In genomic region chr6:44475779-44476434, GRCh38 we compare ENCODE assay signal across 1 cellular context.
A peak's percentile ranks its signal among the peaks of the same experiment; 100 is the strongest.
TF ChIP-seq lines count a peak whose summit lies in the region.

No MANE protein-coding gene starts in this region.

TF ChIP-seq in HepG2, 621 proteins besides CTCF, POLR2A, EP300 and RAD21 (continued from another document and continues in another):
- TF ChIP-seq ATF5 (CRISPR knock-in tag; IDR thresholded peaks at IDR 0.05; ENCODE audit: low read depth), result no peak
- TF ChIP-seq, protein P1, sequence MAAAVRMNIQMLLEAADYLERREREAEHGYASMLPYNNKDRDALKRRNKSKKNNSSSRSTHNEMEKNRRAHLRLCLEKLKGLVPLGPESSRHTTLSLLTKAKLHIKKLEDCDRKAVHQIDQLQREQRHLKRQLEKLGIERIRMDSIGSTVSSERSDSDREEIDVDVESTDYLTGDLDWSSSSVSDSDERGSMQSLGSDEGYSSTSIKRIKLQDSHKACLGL (CRISPR knock-in tag; IDR thresholded peaks at IDR 0.05), result no peak; the same call in 1 of the 2 replicates
- TF ChIP-seq, protein P2, sequence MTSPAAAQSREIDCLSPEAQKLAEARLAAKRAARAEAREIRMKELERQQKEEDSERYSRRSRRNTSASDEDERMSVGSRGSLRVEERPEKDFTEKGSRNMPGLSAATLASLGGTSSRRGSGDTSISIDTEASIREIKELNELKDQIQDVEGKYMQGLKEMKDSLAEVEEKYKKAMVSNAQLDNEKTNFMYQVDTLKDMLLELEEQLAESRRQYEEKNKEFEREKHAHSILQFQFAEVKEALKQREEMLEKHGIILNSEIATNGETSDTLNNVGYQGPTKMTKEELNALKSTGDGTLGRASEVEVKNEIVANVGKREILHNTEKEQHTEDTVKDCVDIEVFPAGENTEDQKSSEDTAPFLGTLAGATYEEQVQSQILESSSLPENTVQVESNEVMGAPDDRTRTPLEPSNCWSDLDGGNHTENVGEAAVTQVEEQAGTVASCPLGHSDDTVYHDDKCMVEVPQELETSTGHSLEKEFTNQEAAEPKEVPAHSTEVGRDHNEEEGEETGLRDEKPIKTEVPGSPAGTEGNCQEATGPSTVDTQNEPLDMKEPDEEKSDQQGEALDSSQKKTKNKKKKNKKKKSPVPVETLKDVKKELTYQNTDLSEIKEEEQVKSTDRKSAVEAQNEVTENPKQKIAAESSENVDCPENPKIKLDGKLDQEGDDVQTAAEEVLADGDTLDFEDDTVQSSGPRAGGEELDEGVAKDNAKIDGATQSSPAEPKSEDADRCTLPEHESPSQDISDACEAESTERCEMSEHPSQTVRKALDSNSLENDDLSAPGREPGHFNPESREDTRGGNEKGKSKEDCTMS (CRISPR knock-in tag; conservative IDR thresholded peaks at IDR 0.05), result no peak
- TF ChIP-seq HIC2 (CRISPR knock-in tag; IDR thresholded peaks at IDR 0.05; ENCODE audit: low read depth), result no peak; the same call in 1 of the 2 replicates
- no peak for TF ChIP-seq ZNF775 (CRISPR knock-in tag; IDR thresholded peaks at IDR 0.05; ENCODE audit: borderline replicate concordance)
- TF ChIP-seq, protein P3, sequence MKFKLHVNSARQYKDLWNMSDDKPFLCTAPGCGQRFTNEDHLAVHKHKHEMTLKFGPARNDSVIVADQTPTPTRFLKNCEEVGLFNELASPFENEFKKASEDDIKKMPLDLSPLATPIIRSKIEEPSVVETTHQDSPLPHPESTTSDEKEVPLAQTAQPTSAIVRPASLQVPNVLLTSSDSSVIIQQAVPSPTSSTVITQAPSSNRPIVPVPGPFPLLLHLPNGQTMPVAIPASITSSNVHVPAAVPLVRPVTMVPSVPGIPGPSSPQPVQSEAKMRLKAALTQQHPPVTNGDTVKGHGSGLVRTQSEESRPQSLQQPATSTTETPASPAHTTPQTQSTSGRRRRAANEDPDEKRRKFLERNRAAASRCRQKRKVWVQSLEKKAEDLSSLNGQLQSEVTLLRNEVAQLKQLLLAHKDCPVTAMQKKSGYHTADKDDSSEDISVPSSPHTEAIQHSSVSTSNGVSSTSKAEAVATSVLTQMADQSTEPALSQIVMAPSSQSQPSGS (CRISPR knock-in tag; IDR thresholded peaks at IDR 0.05), result peak; percentile 61; the same call in 1 of the 2 replicates
- TF ChIP-seq FOXM1 (CRISPR knock-in tag; IDR thresholded peaks at IDR 0.05), result no peak
- no peak for TF ChIP-seq RBM22 (optimal IDR thresholded peaks at IDR 0.05; ENCODE audit: low read length)
- TF ChIP-seq PITX1 (CRISPR knock-in tag; IDR thresholded peaks at IDR 0.05), result no peak
- peak; percentile 28; the same call in 1 of the 2 replicates for TF ChIP-seq TARDBP (CRISPR knock-in tag; IDR thresholded peaks at IDR 0.05)
- peak; percentile 62 for TF ChIP-seq KDM5B (CRISPR knock-in tag; IDR thresholded peaks at IDR 0.05; ENCODE audit: borderline replicate concordance)
- 0 out of 2 replicates have a peak, but pooled peaks have one; percentile 48 for TF ChIP-seq ATF7-NPFF (CRISPR knock-in tag; IDR thresholded peaks at IDR 0.05; ENCODE audit: low read depth)
- TF ChIP-seq ZNF598 (CRISPR knock-in tag; IDR thresholded peaks at IDR 0.05; ENCODE audit: borderline replicate concordance), result peak; percentile 74; the same call in 1 of the 2 replicates
- no peak for TF ChIP-seq ZSCAN31 (CRISPR knock-in tag; IDR thresholded peaks at IDR 0.05; ENCODE audit: low read depth)
- TF ChIP-seq HCFC1 (IDR thresholded peaks at IDR 0.05; ENCODE audit: low read depth, low read length), result no peak
- 0 out of 2 replicates have a peak, but pooled peaks have one; percentile 39 for TF ChIP-seq SALL2 (CRISPR knock-in tag; IDR thresholded peaks at IDR 0.05)
- 0 out of 2 replicates have a peak, but pooled peaks have one; percentile 4 for TF ChIP-seq RARA (CRISPR knock-in tag; IDR thresholded peaks at IDR 0.05)
- TF ChIP-seq, protein P4, sequence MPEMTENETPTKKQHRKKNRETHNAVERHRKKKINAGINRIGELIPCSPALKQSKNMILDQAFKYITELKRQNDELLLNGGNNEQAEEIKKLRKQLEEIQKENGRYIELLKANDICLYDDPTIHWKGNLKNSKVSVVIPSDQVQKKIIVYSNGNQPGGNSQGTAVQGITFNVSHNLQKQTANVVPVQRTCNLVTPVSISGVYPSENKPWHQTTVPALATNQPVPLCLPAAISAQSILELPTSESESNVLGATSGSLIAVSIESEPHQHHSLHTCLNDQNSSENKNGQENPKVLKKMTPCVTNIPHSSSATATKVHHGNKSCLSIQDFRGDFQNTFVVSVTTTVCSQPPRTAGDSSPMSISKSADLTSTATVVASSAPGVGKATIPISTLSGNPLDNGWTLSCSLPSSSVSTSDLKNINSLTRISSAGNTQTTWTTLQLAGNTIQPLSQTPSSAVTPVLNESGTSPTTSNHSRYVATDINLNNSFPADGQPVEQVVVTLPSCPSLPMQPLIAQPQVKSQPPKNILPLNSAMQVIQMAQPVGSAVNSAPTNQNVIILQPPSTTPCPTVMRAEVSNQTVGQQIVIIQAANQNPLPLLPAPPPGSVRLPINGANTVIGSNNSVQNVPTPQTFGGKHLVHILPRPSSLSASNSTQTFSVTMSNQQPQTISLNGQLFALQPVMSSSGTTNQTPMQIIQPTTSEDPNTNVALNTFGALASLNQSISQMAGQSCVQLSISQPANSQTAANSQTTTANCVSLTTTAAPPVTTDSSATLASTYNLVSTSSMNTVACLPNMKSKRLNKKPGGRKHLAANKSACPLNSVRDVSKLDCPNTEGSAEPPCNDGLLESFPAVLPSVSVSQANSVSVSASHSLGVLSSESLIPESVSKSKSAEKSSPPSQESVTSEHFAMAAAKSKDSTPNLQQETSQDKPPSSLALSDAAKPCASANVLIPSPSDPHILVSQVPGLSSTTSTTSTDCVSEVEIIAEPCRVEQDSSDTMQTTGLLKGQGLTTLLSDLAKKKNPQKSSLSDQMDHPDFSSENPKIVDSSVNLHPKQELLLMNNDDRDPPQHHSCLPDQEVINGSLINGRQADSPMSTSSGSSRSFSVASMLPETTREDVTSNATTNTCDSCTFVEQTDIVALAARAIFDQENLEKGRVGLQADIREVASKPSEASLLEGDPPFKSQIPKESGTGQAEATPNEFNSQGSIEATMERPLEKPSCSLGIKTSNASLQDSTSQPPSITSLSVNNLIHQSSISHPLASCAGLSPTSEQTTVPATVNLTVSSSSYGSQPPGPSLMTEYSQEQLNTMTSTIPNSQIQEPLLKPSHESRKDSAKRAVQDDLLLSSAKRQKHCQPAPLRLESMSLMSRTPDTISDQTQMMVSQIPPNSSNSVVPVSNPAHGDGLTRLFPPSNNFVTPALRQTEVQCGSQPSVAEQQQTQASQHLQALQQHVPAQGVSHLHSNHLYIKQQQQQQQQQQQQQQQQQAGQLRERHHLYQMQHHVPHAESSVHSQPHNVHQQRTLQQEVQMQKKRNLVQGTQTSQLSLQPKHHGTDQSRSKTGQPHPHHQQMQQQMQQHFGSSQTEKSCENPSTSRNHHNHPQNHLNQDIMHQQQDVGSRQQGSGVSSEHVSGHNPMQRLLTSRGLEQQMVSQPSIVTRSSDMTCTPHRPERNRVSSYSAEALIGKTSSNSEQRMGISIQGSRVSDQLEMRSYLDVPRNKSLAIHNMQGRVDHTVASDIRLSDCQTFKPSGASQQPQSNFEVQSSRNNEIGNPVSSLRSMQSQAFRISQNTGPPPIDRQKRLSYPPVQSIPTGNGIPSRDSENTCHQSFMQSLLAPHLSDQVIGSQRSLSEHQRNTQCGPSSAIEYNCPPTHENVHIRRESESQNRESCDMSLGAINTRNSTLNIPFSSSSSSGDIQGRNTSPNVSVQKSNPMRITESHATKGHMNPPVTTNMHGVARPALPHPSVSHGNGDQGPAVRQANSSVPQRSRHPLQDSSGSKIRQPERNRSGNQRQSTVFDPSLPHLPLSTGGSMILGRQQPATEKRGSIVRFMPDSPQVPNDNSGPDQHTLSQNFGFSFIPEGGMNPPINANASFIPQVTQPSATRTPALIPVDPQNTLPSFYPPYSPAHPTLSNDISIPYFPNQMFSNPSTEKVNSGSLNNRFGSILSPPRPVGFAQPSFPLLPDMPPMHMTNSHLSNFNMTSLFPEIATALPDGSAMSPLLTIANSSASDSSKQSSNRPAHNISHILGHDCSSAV (CRISPR knock-in tag; IDR thresholded peaks at IDR 0.05; ENCODE audit: borderline replicate concordance), result no peak
- peak; percentile 42; the same call in 1 of the 2 replicates for TF ChIP-seq CEBPG (CRISPR knock-in tag; IDR thresholded peaks at IDR 0.05)
- no peak for TF ChIP-seq SP1 (IDR thresholded peaks at IDR 0.05)
- TF ChIP-seq SP1 (CRISPR knock-in tag; IDR thresholded peaks at IDR 0.05), result no peak
- TF ChIP-seq HDAC1 (CRISPR knock-in tag; IDR thresholded peaks at IDR 0.05), result no peak
- no peak for TF ChIP-seq ZNF160 (CRISPR knock-in tag; IDR thresholded peaks at IDR 0.05)
- TF ChIP-seq PCBP1 (IDR thresholded peaks at IDR 0.05; ENCODE audit: borderline replicate concordance, low read depth, low read length), result no peak
- TF ChIP-seq DMAP1 (CRISPR knock-in tag; IDR thresholded peaks at IDR 0.05), result no peak
- 0 out of 2 replicates have a peak, but pooled peaks have one; percentile 35 for TF ChIP-seq TBX2 (CRISPR knock-in tag; IDR thresholded peaks at IDR 0.05; ENCODE audit: borderline replicate concordance)
- no peak for TF ChIP-seq ZNF430 (CRISPR knock-in tag; IDR thresholded peaks at IDR 0.05)
- no peak for TF ChIP-seq ZMYM2 (CRISPR knock-in tag; IDR thresholded peaks at IDR 0.05)
- TF ChIP-seq MTA1 (CRISPR knock-in tag; IDR thresholded peaks at IDR 0.05; ENCODE audit: borderline replicate concordance), result peak; percentile 83; the same call in 1 of the 2 replicates
- no peak for TF ChIP-seq NFE2L2 (IDR thresholded peaks at IDR 0.05; ENCODE audit: low read length)
- no peak for TF ChIP-seq RFX5 (IDR thresholded peaks at IDR 0.05; ENCODE audit: low read depth, low read length)
- TF ChIP-seq ZNF644 (CRISPR knock-in tag; IDR thresholded peaks at IDR 0.05; ENCODE audit: low read depth), result no peak
- no peak for TF ChIP-seq JUND (CRISPR knock-in tag; IDR thresholded peaks at IDR 0.05)
- no peak for TF ChIP-seq ZNF282 (IDR thresholded peaks at IDR 0.05; ENCODE audit: partially characterized antibody)
- TF ChIP-seq ARNT2 (CRISPR knock-in tag; IDR thresholded peaks at IDR 0.05; ENCODE audit: low read depth), result no peak
- TF ChIP-seq POLR2G (IDR thresholded peaks at IDR 0.05; ENCODE audit: low read depth, low read length), result no peak
- 0 out of 2 replicates have a peak, but pooled peaks have one; percentile 13 for TF ChIP-seq ZNF12 (CRISPR knock-in tag; IDR thresholded peaks at IDR 0.05)
- peak; percentile 84; the same call in 1 of the 2 replicates for TF ChIP-seq ZNF225 (CRISPR knock-in tag; IDR thresholded peaks at IDR 0.05)
- TF ChIP-seq U2AF1 (optimal IDR thresholded peaks at IDR 0.05; ENCODE audit: low read depth, low read length), result peak; percentile 68
- peak; percentile 81 for TF ChIP-seq FOXC1 (CRISPR knock-in tag; IDR thresholded peaks at IDR 0.05; ENCODE audit: borderline replicate concordance)
- no peak for TF ChIP-seq NFE2 (CRISPR knock-in tag; IDR thresholded peaks at IDR 0.05)
- TF ChIP-seq ZBTB46 (CRISPR knock-in tag; IDR thresholded peaks at IDR 0.05; ENCODE audit: borderline replicate concordance), result 0 out of 2 replicates have a peak, but pooled peaks have one; percentile 68
